ENCODE assay signal across 21 cellular contexts in genomic region chr2:15115786-15116185, GRCh38.
DNase-seq lines count a peak whose midpoint lies in the region; ATAC-seq and TF ChIP-seq lines count a peak whose summit lies in the region.
"Had no signal": no experiment of that assay in that cellular context is flagged by ENCODE, and none has a peak within 500 bp of the region (broad histone marks: within the 10 kb centered on the region; RNA-seq: fewer than 3 reads in every experiment).

No MANE protein-coding gene starts in this region.

- no peak overlapping the region for H3K4me3 Mint-ChIP-seq in naive thymus-derived CD4-positive, alpha-beta T cell
- H3K4me3 Mint-ChIP-seq: CD14-positive monocyte, GM23338 had no signal

- peak; percentile 57 for ATAC-seq in naive thymus-derived CD4-positive, alpha-beta T cell
- ATAC-seq in mucosa of descending colon = no peak
- ATAC-seq in esophagus mucosa = no peak
- ATAC-seq: GM23338, Right ventricle myocardium inferior had no signal

- intact Hi-C loops in naive thymus-derived CD4-positive, alpha-beta T cell (cut with micrococcal nuclease) = no loop called here
- intact Hi-C loops in mucosa of descending colon (cut with DNase I, micrococcal nuclease) = no loop called here

- H3K27me3 Mint-ChIP-seq in naive thymus-derived CD4-positive, alpha-beta T cell = peaks cover 0 to 7% (median 0%) of the 10 kb centered on the region in 5 donors

- H3K4me1 Mint-ChIP-seq in naive thymus-derived CD4-positive, alpha-beta T cell = peaks cover 0 to 16% (median 4%) of the 10 kb centered on the region in 7 donors

- POLR2A ChIA-PET in naive thymus-derived CD4-positive, alpha-beta T cell (lab: Charles Lee) = no interaction called here

- peaks cover 0 to 6% (median 0%) of the 10 kb centered on the region in 3 experiments for H3K9me3 ChIP-seq in naive thymus-derived CD4-positive, alpha-beta T cell (ENCODE audit: control insufficient read depth in 2 of 3, low read length in 3 of 3)
- peaks cover 21% of the 10 kb centered on the region for H3K9me3 ChIP-seq in mucosa of descending colon

- H3K27ac Mint-ChIP-seq in naive thymus-derived CD4-positive, alpha-beta T cell = peak overlapping the region in 1 of 9 donors; percentile 67
- H3K27ac Mint-ChIP-seq: GM23338 had no signal

- no peaks in the 10 kb centered on the region for H3K27me3 ChIP-seq in naive thymus-derived CD4-positive, alpha-beta T cell (ENCODE audit: control insufficient read depth in 2 of 2, insufficient read depth in 2 of 2, low read length in 2 of 2)

- H3K4me1 ChIP-seq in naive thymus-derived CD4-positive, alpha-beta T cell (ENCODE audit: control insufficient read depth in 2 of 2, insufficient read depth in 2 of 2, low read length in 2 of 2) = no peaks in the 10 kb centered on the region
- H3K4me1 ChIP-seq in mucosa of descending colon (ENCODE audit: low read depth) = no peaks in the 10 kb centered on the region

- H3K36me3 ChIP-seq in naive thymus-derived CD4-positive, alpha-beta T cell (ENCODE audit: control insufficient read depth in 2 of 3, insufficient read depth in 3 of 3, low read length in 3 of 3) = no peaks in the 10 kb centered on the region
- H3K36me3 ChIP-seq in mucosa of descending colon (ENCODE audit: low read depth) = no peaks in the 10 kb centered on the region

- peaks cover 0 to 36% (median 19%) of the 10 kb centered on the region in 11 donors for H3K9me3 Mint-ChIP-seq in naive thymus-derived CD4-positive, alpha-beta T cell

- no peak overlapping the region for H3K27ac ChIP-seq in naive thymus-derived CD4-positive, alpha-beta T cell (ENCODE audit: low read depth, low read length)
- H3K27ac ChIP-seq: 22Rv1 had no signal

- TF ChIP-seq CTCF in mucosa of descending colon (IDR thresholded peaks at IDR 0.05) = no peak

- DNase-seq in DMS53 (lab: John Stamatoyannopoulos, UW) = peak; percentile 9
- DNase-seq in DMS53 treated with DMSO at 0.1 percent for 48 hours (lab: John Stamatoyannopoulos, UW; ENCODE audit: unreplicated experiment) = no peak
- peak; percentile 87 to 91 for DNase-seq in NOMO-1 (lab: John Stamatoyannopoulos, UW; ENCODE audit: unreplicated experiment in 2 of 2)
- DNase-seq in SKM-1 (lab: John Stamatoyannopoulos, UW; ENCODE audit: unreplicated experiment) = peak; percentile 90
- DNase-seq in naive thymus-derived CD4-positive, alpha-beta T cell = no peak
- no peak for DNase-seq in NCI-H1048 (lab: John Stamatoyannopoulos, UW)
- no peak for DNase-seq in mucosa of descending colon
- DNase-seq: COR-L47, DMS153, EL, HCEC 1CT, NCI-H1105, NCI-H1694, NCI-H510A, NCI-H774, SK-N-SH had no signal

- H3K4me3 ChIP-seq in naive thymus-derived CD4-positive, alpha-beta T cell (ENCODE audit: low read length) = no peak overlapping the region
- H3K4me3 ChIP-seq in mucosa of descending colon = no peak overlapping the region
- H3K4me3 ChIP-seq: GM23338 had no signal

- peaks cover 0 to 20% (median 3%) of the 10 kb centered on the region in 5 donors for H3K36me3 Mint-ChIP-seq in naive thymus-derived CD4-positive, alpha-beta T cell
- H3K36me3 Mint-ChIP-seq: CD14-positive monocyte had no signal

- CTCF ChIA-PET in naive thymus-derived CD4-positive, alpha-beta T cell (lab: Charles Lee) = interaction anchor here (0.7 kb wide), 1 partner anchor 47 kb away, joined by 5 read pairs; no protein-coding TSS in a partner anchor

Comparison
In these comparisons a context has a peak if more than half of its experiments do, and no peak if none do; other contexts are left out.
1. DNase-seq: peak in DMS53 (single experiment), NOMO-1 (2 of 2) and SKM-1 (single experiment); none in DMS53 treated with DMSO at 0.1 percent for 48 hours (single experiment), naive thymus-derived CD4-positive, alpha-beta T cell (0 of 9), NCI-H1048 (single experiment) and mucosa of descending colon (0 of 3).